In genomic region chr15:44728576-44729393, GRCh38 we compare ENCODE assay signal across 1 cellular context.
TF ChIP-seq lines count a peak whose summit lies in the region.

No MANE protein-coding gene starts in this region.

TF ChIP-seq in HEK293, 187 proteins besides CTCF, POLR2A, EP300 and RAD21 (continued from another document and continues in another):
- TF ChIP-seq PRDM6 (tag by site-specific recombination; IDR thresholded peaks at IDR 0.05) (peak; percentile 44; the same call in 1 of the 2 replicates), ZNF549 (tag by site-specific recombination; IDR thresholded peaks at IDR 0.05) (no peak), ZNF214 (tag by site-specific recombination; IDR thresholded peaks at IDR 0.05; ENCODE audit: borderline replicate concordance) (no peak), ZNF221 (tag by site-specific recombination; IDR thresholded peaks at IDR 0.05; ENCODE audit: borderline replicate concordance) (no peak), ZNF248 (tag by site-specific recombination; IDR thresholded peaks at IDR 0.05) (no peak), ZNF449 (tag by site-specific recombination; IDR thresholded peaks at IDR 0.05) (no peak), ZNF16 (tag by site-specific recombination; IDR thresholded peaks at IDR 0.05; ENCODE audit: low read depth) (no peak), REPIN1 (tag by site-specific recombination; IDR thresholded peaks at IDR 0.05; ENCODE audit: low read depth) (no peak), ZFP41 (tag by site-specific recombination; IDR thresholded peaks at IDR 0.05; ENCODE audit: borderline replicate concordance) (no peak), ZNF561 (tag by site-specific recombination; IDR thresholded peaks at IDR 0.05; ENCODE audit: borderline replicate concordance) (no peak), SALL2 (tag by site-specific recombination; IDR thresholded peaks at IDR 0.05; ENCODE audit: borderline replicate concordance) (no peak), BCL11B (tag by site-specific recombination; IDR thresholded peaks at IDR 0.05; ENCODE audit: low read depth) (peak; percentile 16; the same call in 1 of the 2 replicates), ZNF148 (tag by site-specific recombination; IDR thresholded peaks at IDR 0.05; ENCODE audit: borderline replicate concordance) (no peak), ZNF398 (tag by site-specific recombination; IDR thresholded peaks at IDR 0.05) (peak; percentile 9), ZNF354C (tag by site-specific recombination; IDR thresholded peaks at IDR 0.05; ENCODE audit: borderline replicate concordance, low read depth) (no peak), ZNF394 (tag by site-specific recombination; IDR thresholded peaks at IDR 0.05; ENCODE audit: borderline replicate concordance) (0 out of 2 replicates have a peak, but pooled peaks have one; percentile 43), ZNF677 (tag by site-specific recombination; IDR thresholded peaks at IDR 0.05) (no peak), ZNF174 (tag by site-specific recombination; IDR thresholded peaks at IDR 0.05) (no peak), ZSCAN30 (tag by site-specific recombination; IDR thresholded peaks at IDR 0.05) (peak; percentile 11; the same call in 1 of the 2 replicates), ZNF37A (tag by site-specific recombination; IDR thresholded peaks at IDR 0.05) (no peak), ZNF24 (tag by site-specific recombination; IDR thresholded peaks at IDR 0.05) (no peak), ZNF274 (IDR thresholded peaks at IDR 0.05; ENCODE audit: low read length) (no peak), ZNF274 (tag by site-specific recombination; IDR thresholded peaks at IDR 0.05; ENCODE audit: borderline replicate concordance) (no peak), ZNF48 (tag by site-specific recombination; IDR thresholded peaks at IDR 0.05) (no peak), ZNF362 (tag by site-specific recombination; IDR thresholded peaks at IDR 0.05) (no peak), ZBTB6 (tag by site-specific recombination; IDR thresholded peaks at IDR 0.05) (no peak), IKZF3 (tag by site-specific recombination; IDR thresholded peaks at IDR 0.05) (peak; percentile 81), SP7 (tag by site-specific recombination; IDR thresholded peaks at IDR 0.05) (peak; percentile 89), ZNF768 (tag by site-specific recombination; IDR thresholded peaks at IDR 0.05) (no peak), SP2 (tag by site-specific recombination; IDR thresholded peaks at IDR 0.05) (peak; percentile 72), ATF2 (tag by site-specific recombination; IDR thresholded peaks at IDR 0.05; ENCODE audit: low read depth) (no peak), ZNF488 (tag by site-specific recombination; IDR thresholded peaks at IDR 0.05) (no peak), ZBTB11 (tag by site-specific recombination; conservative IDR thresholded peaks at IDR 0.05; ENCODE audit: low read depth) (peak; percentile 46; the same call in 1 of the 2 replicates), ZNF416 (tag by site-specific recombination; IDR thresholded peaks at IDR 0.05) (no peak), ZNF202 (tag by site-specific recombination; IDR thresholded peaks at IDR 0.05; ENCODE audit: borderline replicate concordance) (no peak), ZFP69B (tag by site-specific recombination; IDR thresholded peaks at IDR 0.05) (no peak), ZNF548 (tag by site-specific recombination; IDR thresholded peaks at IDR 0.05) (no peak), ZNF747 (tag by site-specific recombination; IDR thresholded peaks at IDR 0.05) (no peak), ZNF155 (tag by site-specific recombination; IDR thresholded peaks at IDR 0.05) (no peak), INSM2 (tag by site-specific recombination; IDR thresholded peaks at IDR 0.05) (peak; percentile 52), ZNF184 (tag by site-specific recombination; IDR thresholded peaks at IDR 0.05) (no peak), GLI4 (tag by site-specific recombination; IDR thresholded peaks at IDR 0.05) (no peak), ZNF175 (tag by site-specific recombination; IDR thresholded peaks at IDR 0.05) (no peak), ZNF585B (tag by site-specific recombination; IDR thresholded peaks at IDR 0.05) (no peak), ZNF10 (tag by site-specific recombination; IDR thresholded peaks at IDR 0.05) (no peak)
